ENCODE assay signal across 1 cellular context in the genomic region with DNA sequence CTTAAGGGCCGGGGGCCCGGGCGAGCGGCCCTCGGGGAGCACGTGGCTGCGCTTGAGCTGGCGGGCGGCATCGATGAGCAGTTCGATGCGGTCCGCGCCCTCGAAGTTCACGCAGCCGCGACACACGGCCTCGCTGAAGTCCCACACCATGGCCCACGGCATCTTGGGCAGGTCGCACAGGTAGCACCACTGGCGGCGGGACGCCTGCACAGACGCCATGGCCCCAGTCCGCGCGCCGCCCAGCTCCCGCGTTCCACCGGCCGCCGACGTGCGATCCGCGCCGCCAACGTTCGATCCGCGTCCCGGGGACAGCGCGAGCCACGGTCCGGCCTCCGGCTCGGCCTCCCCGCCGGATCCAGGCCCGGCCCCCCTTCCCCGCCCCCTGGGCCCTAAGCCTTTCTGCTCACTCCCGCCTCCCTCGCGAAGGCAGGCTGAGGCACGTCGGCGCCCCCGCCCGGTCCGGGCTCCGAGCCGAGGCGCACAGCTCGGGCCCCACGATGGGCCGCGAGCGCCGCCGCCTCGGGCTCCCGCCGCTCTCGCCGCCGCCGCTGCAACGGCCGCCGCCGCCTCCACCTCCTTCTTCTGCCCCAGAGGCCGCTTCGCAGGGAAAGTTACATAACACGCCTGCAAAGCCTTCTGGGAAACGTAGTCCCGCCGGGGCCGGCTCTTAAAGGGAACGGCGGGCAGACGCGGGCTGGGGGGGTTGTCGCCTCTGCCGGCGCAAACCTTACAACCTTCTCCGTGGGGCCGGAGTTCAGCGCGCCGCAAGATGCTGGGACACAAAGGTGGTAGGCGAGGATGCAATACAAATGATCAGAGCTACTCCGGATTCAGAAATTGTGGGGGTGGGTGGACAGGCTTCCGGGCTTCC.
TF ChIP-seq lines count a peak whose summit lies in the region.

A gene with protein sequence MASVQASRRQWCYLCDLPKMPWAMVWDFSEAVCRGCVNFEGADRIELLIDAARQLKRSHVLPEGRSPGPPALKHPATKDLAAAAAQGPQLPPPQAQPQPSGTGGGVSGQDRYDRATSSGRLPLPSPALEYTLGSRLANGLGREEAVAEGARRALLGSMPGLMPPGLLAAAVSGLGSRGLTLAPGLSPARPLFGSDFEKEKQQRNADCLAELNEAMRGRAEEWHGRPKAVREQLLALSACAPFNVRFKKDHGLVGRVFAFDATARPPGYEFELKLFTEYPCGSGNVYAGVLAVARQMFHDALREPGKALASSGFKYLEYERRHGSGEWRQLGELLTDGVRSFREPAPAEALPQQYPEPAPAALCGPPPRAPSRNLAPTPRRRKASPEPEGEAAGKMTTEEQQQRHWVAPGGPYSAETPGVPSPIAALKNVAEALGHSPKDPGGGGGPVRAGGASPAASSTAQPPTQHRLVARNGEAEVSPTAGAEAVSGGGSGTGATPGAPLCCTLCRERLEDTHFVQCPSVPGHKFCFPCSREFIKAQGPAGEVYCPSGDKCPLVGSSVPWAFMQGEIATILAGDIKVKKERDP (minus strand): TSS at position 586 of the 871 bp plus-strand sequence. CDS start 367 bp downstream, at position 219.

TF ChIP-seq in HepG2, 621 proteins besides CTCF, POLR2A, EP300 and RAD21 (continued from another document and continues in another):
- TF ChIP-seq CREM (IDR thresholded peaks at IDR 0.05) (peak; percentile 52; the same call in 1 of the 2 replicates), CREM (CRISPR knock-in tag; IDR thresholded peaks at IDR 0.05) (no peak), ZSCAN20 (CRISPR knock-in tag; IDR thresholded peaks at IDR 0.05; ENCODE audit: borderline replicate concordance) (no peak), GTF2F1 (IDR thresholded peaks at IDR 0.05; ENCODE audit: low read length) (no peak), ZNF577 (CRISPR knock-in tag; IDR thresholded peaks at IDR 0.05; ENCODE audit: borderline replicate concordance, low read depth) (no peak), SNAPC2 (CRISPR knock-in tag; IDR thresholded peaks at IDR 0.05) (no peak), HHEX (CRISPR knock-in tag; IDR thresholded peaks at IDR 0.05) (no peak), ATF7-NPFF (CRISPR knock-in tag; IDR thresholded peaks at IDR 0.05; ENCODE audit: low read depth) (no peak; the same call in 1 of the 2 replicates), ZFYVE20 (CRISPR knock-in tag; IDR thresholded peaks at IDR 0.05; ENCODE audit: borderline replicate concordance, low read depth) (no peak), SRF (IDR thresholded peaks at IDR 0.05; ENCODE audit: low read depth, low read length) (0 out of 2 replicates have a peak, but pooled peaks have one; percentile 39), KAT7 (CRISPR knock-in tag; IDR thresholded peaks at IDR 0.05; ENCODE audit: borderline replicate concordance) (peak; percentile 84; the same call in 1 of the 2 replicates), ZNF841 (CRISPR knock-in tag; IDR thresholded peaks at IDR 0.05; ENCODE audit: borderline replicate concordance) (no peak), HOXA9 (CRISPR knock-in tag; IDR thresholded peaks at IDR 0.05; ENCODE audit: borderline replicate concordance) (peak; percentile 36; the same call in 1 of the 2 replicates), ERF (CRISPR knock-in tag; IDR thresholded peaks at IDR 0.05) (no peak; the same call in 1 of the 2 replicates), SRSF1 (optimal IDR thresholded peaks at IDR 0.05; ENCODE audit: low read depth, low read length) (no peak), FOXA1 (IDR thresholded peaks at IDR 0.05) (no peak), FOXA1 (CRISPR knock-in tag; IDR thresholded peaks at IDR 0.05) (no peak), XRCC5 (optimal IDR thresholded peaks at IDR 0.05; ENCODE audit: low read length) (no peak), ZSCAN29 (CRISPR knock-in tag; conservative IDR thresholded peaks at IDR 0.05) (no peak), JDP2 (CRISPR knock-in tag; IDR thresholded peaks at IDR 0.05; ENCODE audit: borderline replicate concordance) (no peak), TAF1 (CRISPR knock-in tag; IDR thresholded peaks at IDR 0.05) (no peak; the same call in 1 of the 2 replicates), FOXM1 (CRISPR knock-in tag; IDR thresholded peaks at IDR 0.05) (no peak), MXI1 (IDR thresholded peaks at IDR 0.05; ENCODE audit: borderline replicate concordance, low read depth, low read length) (peak; percentile 46; the same call in 1 of the 3 replicates), ZNF749 (CRISPR knock-in tag; IDR thresholded peaks at IDR 0.05; ENCODE audit: borderline replicate concordance) (peak; percentile 33; the same call in 1 of the 2 replicates), ELF1 (CRISPR knock-in tag; IDR thresholded peaks at IDR 0.05) (peak; percentile 36; the same call in 1 of the 2 replicates), ZNF292 (CRISPR knock-in tag; IDR thresholded peaks at IDR 0.05; ENCODE audit: borderline replicate concordance, low read depth) (no peak), ZNF354B (CRISPR knock-in tag; IDR thresholded peaks at IDR 0.05) (no peak), CEBPB (IDR thresholded peaks at IDR 0.05; ENCODE audit: borderline replicate concordance, low read depth, low read length) (peak; percentile 55; the same call in 1 of the 2 replicates), ZNF101 (CRISPR knock-in tag; IDR thresholded peaks at IDR 0.05; ENCODE audit: borderline replicate concordance, low read depth) (no peak), RCOR2 (CRISPR knock-in tag; IDR thresholded peaks at IDR 0.05) (no peak; the same call in 1 of the 2 replicates), NR2F1 (CRISPR knock-in tag; IDR thresholded peaks at IDR 0.05) (no peak), ZNF329 (CRISPR knock-in tag; IDR thresholded peaks at IDR 0.05; ENCODE audit: low read depth) (no peak), REPIN1 (CRISPR knock-in tag; IDR thresholded peaks at IDR 0.05; ENCODE audit: borderline replicate concordance, low read depth) (0 out of 2 replicates have a peak, but pooled peaks have one; percentile 5)
- TF ChIP-seq, protein P1, sequence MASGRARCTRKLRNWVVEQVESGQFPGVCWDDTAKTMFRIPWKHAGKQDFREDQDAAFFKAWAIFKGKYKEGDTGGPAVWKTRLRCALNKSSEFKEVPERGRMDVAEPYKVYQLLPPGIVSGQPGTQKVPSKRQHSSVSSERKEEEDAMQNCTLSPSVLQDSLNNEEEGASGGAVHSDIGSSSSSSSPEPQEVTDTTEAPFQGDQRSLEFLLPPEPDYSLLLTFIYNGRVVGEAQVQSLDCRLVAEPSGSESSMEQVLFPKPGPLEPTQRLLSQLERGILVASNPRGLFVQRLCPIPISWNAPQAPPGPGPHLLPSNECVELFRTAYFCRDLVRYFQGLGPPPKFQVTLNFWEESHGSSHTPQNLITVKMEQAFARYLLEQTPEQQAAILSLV (CRISPR knock-in tag; IDR thresholded peaks at IDR 0.05; ENCODE audit: borderline replicate concordance), result no peak
- TF ChIP-seq, protein P2, sequence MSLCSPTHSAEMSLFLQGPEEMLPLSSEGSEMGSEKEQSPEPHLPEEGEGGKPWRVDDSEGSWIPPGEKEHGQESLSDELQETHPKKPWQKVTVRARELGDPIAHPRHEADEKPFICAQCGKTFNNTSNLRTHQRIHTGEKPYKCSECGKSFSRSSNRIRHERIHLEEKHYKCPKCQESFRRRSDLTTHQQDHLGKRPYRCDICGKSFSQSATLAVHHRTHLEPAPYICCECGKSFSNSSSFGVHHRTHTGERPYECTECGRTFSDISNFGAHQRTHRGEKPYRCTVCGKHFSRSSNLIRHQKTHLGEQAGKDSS (CRISPR knock-in tag; IDR thresholded peaks at IDR 0.05; ENCODE audit: borderline replicate concordance, low read depth), result no peak
- TF ChIP-seq, protein P3, sequence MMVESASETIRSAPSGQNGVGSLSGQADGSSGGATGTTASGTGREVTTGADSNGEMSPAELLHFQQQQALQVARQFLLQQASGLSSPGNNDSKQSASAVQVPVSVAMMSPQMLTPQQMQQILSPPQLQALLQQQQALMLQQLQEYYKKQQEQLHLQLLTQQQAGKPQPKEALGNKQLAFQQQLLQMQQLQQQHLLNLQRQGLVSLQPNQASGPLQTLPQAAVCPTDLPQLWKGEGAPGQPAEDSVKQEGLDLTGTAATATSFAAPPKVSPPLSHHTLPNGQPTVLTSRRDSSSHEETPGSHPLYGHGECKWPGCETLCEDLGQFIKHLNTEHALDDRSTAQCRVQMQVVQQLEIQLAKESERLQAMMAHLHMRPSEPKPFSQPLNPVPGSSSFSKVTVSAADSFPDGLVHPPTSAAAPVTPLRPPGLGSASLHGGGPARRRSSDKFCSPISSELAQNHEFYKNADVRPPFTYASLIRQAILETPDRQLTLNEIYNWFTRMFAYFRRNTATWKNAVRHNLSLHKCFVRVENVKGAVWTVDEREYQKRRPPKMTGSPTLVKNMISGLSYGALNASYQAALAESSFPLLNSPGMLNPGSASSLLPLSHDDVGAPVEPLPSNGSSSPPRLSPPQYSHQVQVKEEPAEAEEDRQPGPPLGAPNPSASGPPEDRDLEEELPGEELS (CRISPR knock-in tag; IDR thresholded peaks at IDR 0.05), result no peak
- TF ChIP-seq, protein P4, sequence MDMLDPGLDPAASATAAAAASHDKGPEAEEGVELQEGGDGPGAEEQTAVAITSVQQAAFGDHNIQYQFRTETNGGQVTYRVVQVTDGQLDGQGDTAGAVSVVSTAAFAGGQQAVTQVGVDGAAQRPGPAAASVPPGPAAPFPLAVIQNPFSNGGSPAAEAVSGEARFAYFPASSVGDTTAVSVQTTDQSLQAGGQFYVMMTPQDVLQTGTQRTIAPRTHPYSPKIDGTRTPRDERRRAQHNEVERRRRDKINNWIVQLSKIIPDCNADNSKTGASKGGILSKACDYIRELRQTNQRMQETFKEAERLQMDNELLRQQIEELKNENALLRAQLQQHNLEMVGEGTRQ (IDR thresholded peaks at IDR 0.05; ENCODE audit: low read depth, low read length), result no peak
- TF ChIP-seq, protein P4 (CRISPR knock-in tag; IDR thresholded peaks at IDR 0.05; ENCODE audit: borderline replicate concordance), result no peak
- TF ChIP-seq, protein P5, sequence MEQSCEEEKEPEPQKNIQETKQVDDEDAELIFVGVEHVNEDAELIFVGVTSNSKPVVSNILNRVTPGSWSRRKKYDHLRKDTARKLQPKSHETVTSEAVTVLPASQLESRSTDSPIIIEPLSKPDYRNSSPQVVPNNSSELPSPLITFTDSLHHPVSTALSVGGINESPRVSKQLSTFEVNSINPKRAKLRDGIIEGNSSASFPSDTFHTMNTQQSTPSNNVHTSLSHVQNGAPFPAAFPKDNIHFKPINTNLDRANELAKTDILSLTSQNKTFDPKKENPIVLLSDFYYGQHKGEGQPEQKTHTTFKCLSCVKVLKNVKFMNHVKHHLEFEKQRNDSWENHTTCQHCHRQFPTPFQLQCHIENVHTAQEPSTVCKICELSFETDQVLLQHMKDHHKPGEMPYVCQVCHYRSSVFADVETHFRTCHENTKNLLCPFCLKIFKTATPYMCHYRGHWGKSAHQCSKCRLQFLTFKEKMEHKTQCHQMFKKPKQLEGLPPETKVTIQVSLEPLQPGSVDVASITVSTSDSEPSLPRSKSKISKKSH (CRISPR knock-in tag; IDR thresholded peaks at IDR 0.05; ENCODE audit: borderline replicate concordance), result no peak
- TF ChIP-seq, protein P6, sequence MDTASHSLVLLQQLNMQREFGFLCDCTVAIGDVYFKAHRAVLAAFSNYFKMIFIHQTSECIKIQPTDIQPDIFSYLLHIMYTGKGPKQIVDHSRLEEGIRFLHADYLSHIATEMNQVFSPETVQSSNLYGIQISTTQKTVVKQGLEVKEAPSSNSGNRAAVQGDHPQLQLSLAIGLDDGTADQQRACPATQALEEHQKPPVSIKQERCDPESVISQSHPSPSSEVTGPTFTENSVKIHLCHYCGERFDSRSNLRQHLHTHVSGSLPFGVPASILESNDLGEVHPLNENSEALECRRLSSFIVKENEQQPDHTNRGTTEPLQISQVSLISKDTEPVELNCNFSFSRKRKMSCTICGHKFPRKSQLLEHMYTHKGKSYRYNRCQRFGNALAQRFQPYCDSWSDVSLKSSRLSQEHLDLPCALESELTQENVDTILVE (CRISPR knock-in tag; IDR thresholded peaks at IDR 0.05), result peak; percentile 79
- TF ChIP-seq, protein P7, sequence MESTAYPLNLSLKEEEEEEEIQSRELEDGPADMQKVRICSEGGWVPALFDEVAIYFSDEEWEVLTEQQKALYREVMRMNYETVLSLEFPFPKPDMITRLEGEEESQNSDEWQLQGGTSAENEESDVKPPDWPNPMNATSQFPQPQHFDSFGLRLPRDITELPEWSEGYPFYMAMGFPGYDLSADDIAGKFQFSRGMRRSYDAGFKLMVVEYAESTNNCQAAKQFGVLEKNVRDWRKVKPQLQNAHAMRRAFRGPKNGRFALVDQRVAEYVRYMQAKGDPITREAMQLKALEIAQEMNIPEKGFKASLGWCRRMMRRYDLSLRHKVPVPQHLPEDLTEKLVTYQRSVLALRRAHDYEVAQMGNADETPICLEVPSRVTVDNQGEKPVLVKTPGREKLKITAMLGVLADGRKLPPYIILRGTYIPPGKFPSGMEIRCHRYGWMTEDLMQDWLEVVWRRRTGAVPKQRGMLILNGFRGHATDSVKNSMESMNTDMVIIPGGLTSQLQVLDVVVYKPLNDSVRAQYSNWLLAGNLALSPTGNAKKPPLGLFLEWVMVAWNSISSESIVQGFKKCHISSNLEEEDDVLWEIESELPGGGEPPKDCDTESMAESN (CRISPR knock-in tag; conservative IDR thresholded peaks at IDR 0.05), result peak; percentile 64; the same call in 1 of the 2 replicates
- TF ChIP-seq, protein P8, sequence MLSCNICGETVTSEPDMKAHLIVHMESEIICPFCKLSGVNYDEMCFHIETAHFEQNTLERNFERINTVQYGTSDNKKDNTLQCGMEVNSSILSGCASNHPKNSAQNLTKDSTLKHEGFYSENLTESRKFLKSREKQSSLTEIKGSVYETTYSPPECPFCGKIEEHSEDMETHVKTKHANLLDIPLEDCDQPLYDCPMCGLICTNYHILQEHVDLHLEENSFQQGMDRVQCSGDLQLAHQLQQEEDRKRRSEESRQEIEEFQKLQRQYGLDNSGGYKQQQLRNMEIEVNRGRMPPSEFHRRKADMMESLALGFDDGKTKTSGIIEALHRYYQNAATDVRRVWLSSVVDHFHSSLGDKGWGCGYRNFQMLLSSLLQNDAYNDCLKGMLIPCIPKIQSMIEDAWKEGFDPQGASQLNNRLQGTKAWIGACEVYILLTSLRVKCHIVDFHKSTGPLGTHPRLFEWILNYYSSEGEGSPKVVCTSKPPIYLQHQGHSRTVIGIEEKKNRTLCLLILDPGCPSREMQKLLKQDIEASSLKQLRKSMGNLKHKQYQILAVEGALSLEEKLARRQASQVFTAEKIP (CRISPR knock-in tag; IDR thresholded peaks at IDR 0.05; ENCODE audit: borderline replicate concordance), result no peak
- TF ChIP-seq, protein P9, sequence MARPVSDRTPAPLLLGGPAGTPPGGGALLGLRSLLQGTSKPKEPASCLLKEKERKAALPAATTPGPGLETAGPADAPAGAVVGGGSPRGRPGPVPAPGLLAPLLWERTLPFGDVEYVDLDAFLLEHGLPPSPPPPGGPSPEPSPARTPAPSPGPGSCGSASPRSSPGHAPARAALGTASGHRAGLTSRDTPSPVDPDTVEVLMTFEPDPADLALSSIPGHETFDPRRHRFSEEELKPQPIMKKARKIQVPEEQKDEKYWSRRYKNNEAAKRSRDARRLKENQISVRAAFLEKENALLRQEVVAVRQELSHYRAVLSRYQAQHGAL (CRISPR knock-in tag; IDR thresholded peaks at IDR 0.05; ENCODE audit: not compliant biosample characterization), result no peak
